Comparison of ENCODE assay signal across 18 cellular contexts in genomic region chr4:60648774-60649173, GRCh38.
DNase-seq lines count a peak whose midpoint lies in the region; ATAC-seq and TF ChIP-seq lines count a peak whose summit lies in the region.
"Had no signal": no experiment of that assay in that cellular context is flagged by ENCODE, and none has a peak within 500 bp of the region (broad histone marks: within the 10 kb centered on the region; RNA-seq: fewer than 3 reads in every experiment).

No MANE protein-coding gene starts in this region.

- no peak overlapping the region for H2BK12ac ChIP-seq in trophoblast cell (ENCODE audit: low read length)

- DNase-seq in HPDE6-E6E7 (ENCODE audit: extremely low spot score) (peak; percentile 23), RWPE1 (ENCODE audit: low spot score) (peak; percentile 24), epithelial cell of prostate (ENCODE audit: low read depth, low spot score) (peak; percentile 40), trophoblast cell (peak; percentile 63 to 88), A172 (ENCODE audit: low spot score) (no peak), GM10266 (ENCODE audit: extremely low spot score) (no peak), sciatic nerve (ENCODE audit: low spot score) (no peak)
- DNase-seq: 8988T; C1 segment of cervical spinal cord; Calu3; CD4-positive, alpha-beta memory T cell; COR-L47; DMS53; DMS79 treated with DMSO at 0.1 percent for 48 hours; GF-D8; GM23248; H9 had no signal

- no peaks in the 10 kb centered on the region for H3K27me3 ChIP-seq in trophoblast cell (ENCODE audit: insufficient read depth, low read length)

- no peaks in the 10 kb centered on the region for H3K79me2 ChIP-seq in trophoblast cell (ENCODE audit: control insufficient read depth, insufficient read depth, low read length, poor library complexity)

- H3K4me3 ChIP-seq in trophoblast cell (ENCODE audit: low read depth, low read length): no peak overlapping the region
- H3K4me3 ChIP-seq: GM23248 had no signal

- H2BK120ac ChIP-seq in trophoblast cell (ENCODE audit: insufficient read depth, low read length, poor library complexity): no peak overlapping the region

- H4K8ac ChIP-seq in trophoblast cell (ENCODE audit: low read depth, low read length): no peak overlapping the region

- no peak overlapping the region for H3K14ac ChIP-seq in trophoblast cell (ENCODE audit: low read length)

- no peak overlapping the region for H3K18ac ChIP-seq in trophoblast cell (ENCODE audit: low read length)

- intact Hi-C loops in sciatic nerve (cut with DNase I): no loop called here

- H4K91ac ChIP-seq in trophoblast cell (ENCODE audit: low read depth, low read length): no peak overlapping the region

- H4K12ac ChIP-seq in trophoblast cell (ENCODE audit: low read depth, low read length): no peak overlapping the region

- no peaks in the 10 kb centered on the region for H3K36me3 ChIP-seq in trophoblast cell (ENCODE audit: control insufficient read depth in 1 of 2, insufficient read depth in 2 of 2, low read length in 2 of 2)

- no peaks in the 10 kb centered on the region for H3K79me1 ChIP-seq in trophoblast cell (ENCODE audit: low read length)

- TF ChIP-seq CTCF in RWPE1 (conservative IDR thresholded peaks at IDR 0.05; ENCODE audit: low read depth) (no peak), GM10266 (IDR thresholded peaks at IDR 0.05; ENCODE audit: control insufficient read depth, insufficient read depth, low read depth, missing control alignments) (no peak)

- ATAC-seq in sciatic nerve: no peak
- ATAC-seq: HCT116 had no signal

- H3K4ac ChIP-seq in trophoblast cell (ENCODE audit: low read depth, low read length): no peak overlapping the region

- no peak overlapping the region for H3K23ac ChIP-seq in trophoblast cell (ENCODE audit: low read length)

- POLR2A ChIA-PET in RWPE1 (lab: Yijun Ruan, JAX; ENCODE audit: low non-redundant PET): no interaction called here

- H3K27ac ChIP-seq in RWPE1 (no peak overlapping the region), epithelial cell of prostate (no peak overlapping the region), trophoblast cell (ENCODE audit: low read depth, low read length) (no peak overlapping the region)
- H3K27ac ChIP-seq: GM23248 had no signal

- no CpG with 5 or more reads among the region's 2 CpGs for WGBS in trophoblast cell (ENCODE audit: extremely low coverage, insufficient coverage, insufficient read length)

- no peak overlapping the region for H2BK5ac ChIP-seq in trophoblast cell (ENCODE audit: low read depth, low read length, poor library complexity)

- H2AK5ac ChIP-seq in trophoblast cell (ENCODE audit: low read length): no peak overlapping the region

- no peaks in the 10 kb centered on the region for H3K9me3 ChIP-seq in trophoblast cell (ENCODE audit: insufficient read depth, low read depth, low read length)

- no peak overlapping the region for H3K4me2 ChIP-seq in trophoblast cell (ENCODE audit: low read length)

- H2AFZ ChIP-seq in trophoblast cell (ENCODE audit: insufficient read depth, low read length, poor library complexity): no peak overlapping the region
- H2AFZ ChIP-seq: GM23248 had no signal

- H3K4me1 ChIP-seq in trophoblast cell (ENCODE audit: control insufficient read depth in 1 of 2, insufficient read depth in 2 of 2, low read length in 2 of 2): no peaks in the 10 kb centered on the region

- no peak overlapping the region for H3K9ac ChIP-seq in trophoblast cell (ENCODE audit: low read length)
- H3K9ac ChIP-seq: GM23248 had no signal

- CTCF ChIA-PET in RWPE1 (lab: Yijun Ruan, JAX): interaction anchor here (0.6 kb wide), 1 partner anchor 1213 kb away, joined by 3 read pairs; no protein-coding TSS in a partner anchor

Comparison
In these comparisons a context has a peak if more than half of its experiments do, and no peak if none do; other contexts are left out.
1. DNase-seq: peak in HPDE6-E6E7 (single experiment), RWPE1 (single experiment), epithelial cell of prostate (single experiment) and trophoblast cell (2 of 2); none in A172 (single experiment), GM10266 (single experiment) and sciatic nerve (single experiment).